Comparison of ENCODE assay signal across 21 cellular contexts in the genomic region with DNA sequence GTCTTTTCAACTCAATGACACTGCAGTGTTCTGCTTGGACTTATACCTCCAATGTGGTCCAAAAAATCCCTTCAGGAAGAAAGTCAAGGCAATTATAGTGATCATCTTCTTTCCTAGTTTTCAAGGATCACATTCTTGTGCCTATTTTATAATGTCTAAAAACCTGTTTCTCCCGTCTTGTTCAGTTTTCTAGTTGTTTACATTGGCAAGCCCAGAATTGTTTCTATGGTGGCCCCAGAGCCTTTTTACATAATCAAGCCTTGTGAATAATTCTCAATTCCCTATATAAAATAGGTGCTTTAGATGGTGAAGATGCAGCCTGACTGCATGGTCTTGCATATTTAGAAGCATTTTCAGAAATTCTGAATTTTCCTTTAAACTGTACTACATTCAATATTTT. TPM values are rescaled to one million over a fixed set of nuclear protein-coding genes. Genes with fewer than 3 reads are reported as not detected.
DNase-seq lines count a peak whose midpoint lies in the region; ATAC-seq, FAIRE-seq and TF ChIP-seq lines count a peak whose summit lies in the region.
"Had no signal": no experiment of that assay in that cellular context is flagged by ENCODE, and none has a peak within 500 bp of the region (broad histone marks: within the 10 kb centered on the region; RNA-seq: fewer than 3 reads in every experiment).

No MANE protein-coding gene starts in this region.

- CTCF ChIA-PET in PC-3 (lab: Charles Lee) (no interaction called here), PC-9 (lab: Charles Lee) (no interaction called here)

- peak overlapping the region; percentile 44 for H3K4me3 Mint-ChIP-seq in type B pancreatic cell
- H3K4me3 Mint-ChIP-seq: CD4-positive, CD25-positive, alpha-beta regulatory T cell; CD8-positive, alpha-beta memory T cell; GM23338 had no signal

- H3K4me2 ChIP-seq in PC-3 (ENCODE audit: low read length) (no peak overlapping the region), PC-9 (peak overlapping the region; percentile 7; the same call in 1 of the 2 replicates)
- H3K4me2 ChIP-seq: GM23338 had no signal

- H3K4me1 Mint-ChIP-seq in type B pancreatic cell (ENCODE audit: unreplicated experiment), result no peaks in the 10 kb centered on the region
- H3K4me1 Mint-ChIP-seq: GM23338 had no signal

- peaks cover 61% of the 10 kb centered on the region for H3K27me3 Mint-ChIP-seq in type B pancreatic cell

- H3F3A ChIP-seq in PC-3 (ENCODE audit: low read length, unreplicated experiment), result no peaks in the 10 kb centered on the region
- H3F3A ChIP-seq in PC-9 (ENCODE audit: insufficient read depth, low read depth), result no peaks in the 10 kb centered on the region

- H3K4me1 ChIP-seq in PC-3 (ENCODE audit: insufficient read depth, low read length), result peaks cover 3% of the 10 kb centered on the region; the same call in 1 of the 2 replicates
- H3K4me1 ChIP-seq in PC-9 (replicated peaks; ENCODE audit: insufficient read depth), result peaks cover 10% of the 10 kb centered on the region
- no peaks in the 10 kb centered on the region for H3K4me1 ChIP-seq in right atrium auricular region
- H3K4me1 ChIP-seq: BE2C had no signal

- H2AFZ ChIP-seq in PC-3 (ENCODE audit: low read length), result no peak overlapping the region
- H2AFZ ChIP-seq in PC-9, result no peak overlapping the region
- H2AFZ ChIP-seq: GM23338 had no signal

- H3K36me3 Mint-ChIP-seq in type B pancreatic cell, result no peaks in the 10 kb centered on the region
- H3K36me3 Mint-ChIP-seq: CD4-positive, CD25-positive, alpha-beta regulatory T cell; CD8-positive, alpha-beta memory T cell had no signal

- ATAC-seq in PC-3, result no peak
- ATAC-seq: GM23338 had no signal

- H4K20me1 ChIP-seq in PC-3 (ENCODE audit: low read length) (no peaks in the 10 kb centered on the region), PC-9 (ENCODE audit: insufficient read depth) (no peaks in the 10 kb centered on the region)

- peaks cover 25% of the 10 kb centered on the region for H3K27me3 ChIP-seq in PC-3 (ENCODE audit: low read length)
- peaks cover 8% of the 10 kb centered on the region; the same call in 1 of the 2 replicates for H3K27me3 ChIP-seq in PC-9 (ENCODE audit: insufficient read depth, low read depth)
- H3K27me3 ChIP-seq in bronchial epithelial cell (ENCODE audit: control insufficient read depth, insufficient read depth, low read length), result no peaks in the 10 kb centered on the region
- H3K27me3 ChIP-seq in right atrium auricular region, result no peaks in the 10 kb centered on the region

- H3K27ac ChIP-seq in PC-3 (ENCODE audit: low read length) (no peak overlapping the region), PC-9 (no peak overlapping the region), right atrium auricular region (no peak overlapping the region)

- BruUV-seq in PC-3 (replicated peaks; lab: Mats Ljungman, UMichigan) (no TSS peak), PC-9 (replicated peaks; lab: Mats Ljungman, UMichigan) (no TSS peak)

- no peaks in the 10 kb centered on the region for H3K9me3 ChIP-seq in PC-3 (ENCODE audit: low read length)
- H3K9me3 ChIP-seq in PC-9 (ENCODE audit: insufficient read depth, low read depth), result no peaks in the 10 kb centered on the region
- H3K9me3 ChIP-seq in right atrium auricular region, result no peaks in the 10 kb centered on the region
- H3K9me3 ChIP-seq: BE2C had no signal

- no peak overlapping the region for H3K9ac ChIP-seq in PC-3 (ENCODE audit: low read length)

- FAIRE-seq in bronchial epithelial cell (lab: Jason Lieb, UNC), result no peak
- FAIRE-seq: A204.1, GM12892, GM18507, H54 had no signal

- no peak overlapping the region for H3K4me3 ChIP-seq in PC-3 (ENCODE audit: low read length)
- H3K4me3 ChIP-seq in PC-9, result no peak overlapping the region
- H3K4me3 ChIP-seq in bronchial epithelial cell (ENCODE audit: low read depth, low read length), result no peak overlapping the region
- no peak overlapping the region for H3K4me3 ChIP-seq in right atrium auricular region
- H3K4me3 ChIP-seq: GM23338 had no signal

- H3K79me2 ChIP-seq in PC-3 (ENCODE audit: low read length), result no peaks in the 10 kb centered on the region
- H3K79me2 ChIP-seq in PC-9 (ENCODE audit: low read depth), result no peaks in the 10 kb centered on the region

- H3K9me3 Mint-ChIP-seq in type B pancreatic cell, result no peaks in the 10 kb centered on the region
- H3K9me3 Mint-ChIP-seq: CD4-positive, CD25-positive, alpha-beta regulatory T cell; CD8-positive, alpha-beta memory T cell; GM23338 had no signal

- H3K9me2 ChIP-seq in PC-3 (replicated peaks; ENCODE audit: low read length) (no peaks in the 10 kb centered on the region), PC-9 (ENCODE audit: insufficient read depth) (no peaks in the 10 kb centered on the region)

- intact Hi-C loops in PC-3 (cut with micrococcal nuclease), result no loop called here
- intact Hi-C loops in PC-9 (cut with micrococcal nuclease; ENCODE audit: unreplicated experiment), result no loop called here

- POLR2A ChIA-PET in PC-3 (lab: Charles Lee; ENCODE audit: unreplicated experiment), result no interaction called here
- POLR2A ChIA-PET in PC-9 (lab: Charles Lee; ENCODE audit: unreplicated experiment), result interaction anchor here (0.6 kb wide), 1 partner anchor 149 kb away, joined by 4 read pairs; no protein-coding TSS in a partner anchor

- peak overlapping the region; percentile 62 for H3K27ac Mint-ChIP-seq in type B pancreatic cell
- H3K27ac Mint-ChIP-seq: CD8-positive, alpha-beta memory T cell; GM23338 had no signal

- TF ChIP-seq CTCF in PC-3 (conservative IDR thresholded peaks at IDR 0.05; ENCODE audit: low read depth, low read length) (no peak), PC-9 (conservative IDR thresholded peaks at IDR 0.05) (no peak), bronchial epithelial cell (IDR thresholded peaks at IDR 0.05; ENCODE audit: insufficient read depth, low read length, severe bottlenecking) (no peak), type B pancreatic cell (conservative IDR thresholded peaks at IDR 0.05) (no peak), right atrium auricular region (IDR thresholded peaks at IDR 0.05) (no peak)

- DNase-seq in PC-3 (peak; percentile 37), PC-9 (peak in 1 of 2 experiments; percentile 54), bronchial epithelial cell (ENCODE audit: low read depth) (peak; percentile 66), type B pancreatic cell (ENCODE audit: extremely low spot score, unreplicated experiment) (no peak), ureter (ENCODE audit: low spot score) (no peak), right atrium auricular region (ENCODE audit: low spot score) (no peak)
- DNase-seq: ACHN; BE2C; C1 segment of cervical spinal cord; CD4-positive, CD25-positive, alpha-beta regulatory T cell; CD8-positive, alpha-beta memory T cell; COR-L47; DMS 273 treated with DMSO at 0.1 percent for 48 hours; DMS79; GDM1; HCEC 1CT had no signal

- H3K36me3 ChIP-seq in PC-3 (ENCODE audit: low read depth, low read length), result no peaks in the 10 kb centered on the region
- H3K36me3 ChIP-seq in PC-9 (ENCODE audit: low read depth), result no peaks in the 10 kb centered on the region
- no peaks in the 10 kb centered on the region for H3K36me3 ChIP-seq in bronchial epithelial cell (ENCODE audit: control insufficient read depth, insufficient read depth, low read length)
- H3K36me3 ChIP-seq in right atrium auricular region, result no peaks in the 10 kb centered on the region
- H3K36me3 ChIP-seq: BE2C had no signal

RNA-seq across cellular contexts. Expression of gene LDHB, which starts 14.5 kb away (rescaled TPM):
- total RNA-seq in PC-3 (2014; rRNA removed) (432 and 548 TPM in 2 replicates), PC-9 (2021) (994 and 1,055 TPM in 2 replicates), bronchial epithelial cell (471 and 1,083 TPM in 2 replicates), type B pancreatic cell (ENCODE audit: low replicate concordance) (798 and 848 TPM in 2 replicates), ureter (614 TPM), right atrium auricular region (1,000 to 10,000 TPM in 1 of 2 donors, 100 to 1,000 TPM in 1; 727 to 1,254 TPM)

Comparison
In these comparisons a context has a peak if more than half of its experiments do, and no peak if none do; other contexts are left out.
1. DNase-seq: peak in PC-3 (single experiment) and bronchial epithelial cell (single experiment); none in type B pancreatic cell (single experiment), ureter (single experiment) and right atrium auricular region (single experiment).